In genomic region chr6:125279961-125280360, GRCh38 we compare ENCODE assay signal across 13 cellular contexts. TPM values are rescaled to one million over a fixed set of nuclear protein-coding genes. Genes with fewer than 3 reads are reported as not detected.
A peak's percentile ranks its signal among the peaks of the same experiment; 100 is the strongest.
DNase-seq lines count a peak whose midpoint lies in the region; ATAC-seq and TF ChIP-seq lines count a peak whose summit lies in the region.
"Had no signal": no experiment of that assay in that cellular context is flagged by ENCODE, and none has a peak within 500 bp of the region (broad histone marks: within the 10 kb centered on the region; RNA-seq: fewer than 3 reads in every experiment).

No MANE protein-coding gene starts in this region.

- intact Hi-C loops in testis (cut with DNase I; ENCODE audit: low total_unique reads), result no loop called here

- H4K8ac ChIP-seq in trophoblast cell (ENCODE audit: low read depth, low read length), result no peak overlapping the region

- no peak overlapping the region for H2BK12ac ChIP-seq in trophoblast cell (ENCODE audit: low read length)

- H3K27me3 ChIP-seq in effector memory CD4-positive, alpha-beta T cell (replicated peaks; ENCODE audit: control insufficient read depth, insufficient read depth, low read length, poor library complexity, severe bottlenecking), result no peaks in the 10 kb centered on the region
- H3K27me3 ChIP-seq in trophoblast cell (ENCODE audit: insufficient read depth, low read length) (no peaks in the 10 kb centered on the region), testis (no peaks in the 10 kb centered on the region)

- TF ChIP-seq POLR2A in testis (IDR thresholded peaks at IDR 0.05), result no peak

- no peak overlapping the region for H3K18ac ChIP-seq in trophoblast cell (ENCODE audit: low read length)

- no peak overlapping the region for H4K12ac ChIP-seq in trophoblast cell (ENCODE audit: low read depth, low read length)

- no peak overlapping the region for H2AK5ac ChIP-seq in trophoblast cell (ENCODE audit: low read length)

- DNase-seq in effector memory CD4-positive, alpha-beta T cell, result peak in 2 of 3 donors; percentile 3 to 5
- DNase-seq in trophoblast cell (no peak), testis (no peak), globus pallidus (ENCODE audit: low spot score) (no peak)
- DNase-seq: ACHN, DMS 273 treated with DMSO at 0.1 percent for 48 hours, NCI-H1436 treated with DMSO at 0.1 percent for 48 hours, NCI-H2081, NCI-H524, SHP77 treated with DMSO at 0.1 percent for 48 hours had no signal

- no peak overlapping the region for H3K23ac ChIP-seq in trophoblast cell (ENCODE audit: low read length)

- H3K4me2 ChIP-seq in trophoblast cell (ENCODE audit: low read length), result no peak overlapping the region

- H3K14ac ChIP-seq in trophoblast cell (ENCODE audit: low read length), result no peak overlapping the region

- H3K36me3 ChIP-seq in effector memory CD4-positive, alpha-beta T cell (ENCODE audit: control insufficient read depth, insufficient read depth, low read length), result peaks cover 16% of the 10 kb centered on the region
- H3K36me3 ChIP-seq in trophoblast cell (ENCODE audit: control insufficient read depth in 1 of 2, insufficient read depth in 2 of 2, low read length in 2 of 2) (peaks cover 10 to 11% of the 10 kb centered on the region in 2 experiments), testis (ENCODE audit: low read depth, missing control alignments) (no peaks in the 10 kb centered on the region)

- peak; percentile 40 for ATAC-seq in GM18498 (IDR thresholded peaks at IDR 0.05; ENCODE audit: unreplicated experiment)
- ATAC-seq in HG02642 (IDR thresholded peaks at IDR 0.05; ENCODE audit: poor library complexity, unreplicated experiment), result peak; percentile 53
- no peak for ATAC-seq in GM21360 (IDR thresholded peaks at IDR 0.05; ENCODE audit: unreplicated experiment)

- H4K91ac ChIP-seq in trophoblast cell (ENCODE audit: low read depth, low read length), result no peak overlapping the region

- TF ChIP-seq CTCF in testis (IDR thresholded peaks at IDR 0.05), result no peak

- no peak overlapping the region for H2BK5ac ChIP-seq in trophoblast cell (ENCODE audit: low read depth, low read length, poor library complexity)

- no peak overlapping the region for H2BK120ac ChIP-seq in trophoblast cell (ENCODE audit: insufficient read depth, low read length, poor library complexity)

- H3K4me3 ChIP-seq in effector memory CD4-positive, alpha-beta T cell (ENCODE audit: insufficient read depth, low read depth, low read length, poor library complexity, severe bottlenecking), result no peak overlapping the region
- H3K4me3 ChIP-seq in trophoblast cell (ENCODE audit: low read depth, low read length) (no peak overlapping the region), testis (no peak overlapping the region)

- WGBS in trophoblast cell (ENCODE audit: extremely low coverage, insufficient coverage, insufficient read length), result no CpG with 5 or more reads among the region's 7 CpGs
- 87 to 91% methylated on average over 7 of the region's 7 CpGs for WGBS in testis, 2 donors

- no peaks in the 10 kb centered on the region for H3K79me1 ChIP-seq in trophoblast cell (ENCODE audit: low read length)

- peak overlapping the region; percentile 13 for H3K9ac ChIP-seq in trophoblast cell (ENCODE audit: low read length)

- no peak overlapping the region for H2AFZ ChIP-seq in trophoblast cell (ENCODE audit: insufficient read depth, low read length, poor library complexity)

- H3K4me1 ChIP-seq in effector memory CD4-positive, alpha-beta T cell (ENCODE audit: control insufficient read depth, insufficient read depth, low read length, poor library complexity, severe bottlenecking), result no peaks in the 10 kb centered on the region
- H3K4me1 ChIP-seq in trophoblast cell (ENCODE audit: control insufficient read depth in 1 of 2, insufficient read depth in 2 of 2, low read length in 2 of 2), result no peaks in the 10 kb centered on the region
- H3K4me1 ChIP-seq in testis, result no peaks in the 10 kb centered on the region

- no peak overlapping the region for H3K27ac ChIP-seq in effector memory CD4-positive, alpha-beta T cell (ENCODE audit: insufficient read depth, low read length, poor library complexity, severe bottlenecking)
- no peak overlapping the region for H3K27ac ChIP-seq in trophoblast cell (ENCODE audit: low read depth, low read length)
- H3K27ac ChIP-seq in testis, result no peak overlapping the region

- no peaks in the 10 kb centered on the region for H3K9me3 ChIP-seq in effector memory CD4-positive, alpha-beta T cell (ENCODE audit: control insufficient read depth, low read length)
- H3K9me3 ChIP-seq in trophoblast cell (ENCODE audit: insufficient read depth, low read depth, low read length), result no peaks in the 10 kb centered on the region
- no peaks in the 10 kb centered on the region for H3K9me3 ChIP-seq in testis

- H3K79me2 ChIP-seq in trophoblast cell (ENCODE audit: control insufficient read depth, insufficient read depth, low read length, poor library complexity), result no peaks in the 10 kb centered on the region

- H3K4ac ChIP-seq in trophoblast cell (ENCODE audit: low read depth, low read length), result no peak overlapping the region

RNA-seq across cellular contexts. Expression of gene HDDC2, which starts 21.8 kb away (rescaled TPM):
- polyA plus RNA-seq in trophoblast cell (2013), result 44.4 and 47.3 TPM in 2 replicates
- 10 to 100 TPM; 61.3 to 89.6 TPM for total RNA-seq in testis
- 112 TPM for polyA plus RNA-seq in testis (ENCODE audit: insufficient read depth, low read depth, low replicate concordance)

Comparison
In these comparisons a context has a peak if more than half of its experiments do, and no peak if none do; other contexts are left out.
1. DNase-seq: peak in effector memory CD4-positive, alpha-beta T cell (2 of 3); none in trophoblast cell (0 of 2), testis (single experiment) and globus pallidus (single experiment).